ENCODE assay signal across 14 cellular contexts in the genomic region with DNA sequence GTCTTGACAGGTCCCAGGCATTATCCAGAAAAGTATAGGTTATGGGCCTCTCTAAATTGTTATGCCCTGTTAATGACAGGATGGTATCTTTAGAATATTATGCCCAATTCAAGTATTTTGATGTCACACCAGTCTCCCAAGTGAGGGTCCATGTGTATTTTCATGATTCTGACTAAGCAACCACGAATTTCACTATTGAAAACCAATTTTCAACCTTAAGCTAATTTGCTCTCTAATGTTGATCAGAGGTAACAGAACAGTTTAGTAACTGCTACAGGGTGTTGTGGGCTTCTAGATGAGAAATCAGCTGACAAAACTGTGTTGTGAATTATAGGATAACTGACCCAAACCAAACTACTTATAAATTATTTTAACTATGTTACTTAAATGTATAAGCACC. TPM values are rescaled to one million over a fixed set of nuclear protein-coding genes. Genes with fewer than 3 reads are reported as not detected.
A peak's percentile ranks its signal among the peaks of the same experiment; 100 is the strongest.
DNase-seq lines count a peak whose midpoint lies in the region; ATAC-seq and TF ChIP-seq lines count a peak whose summit lies in the region.
"Had no signal": no experiment of that assay in that cellular context is flagged by ENCODE, and none has a peak within 500 bp of the region (broad histone marks: within the 10 kb centered on the region; RNA-seq: fewer than 3 reads in every experiment).

No MANE protein-coding gene starts in this region.

- H3K27me3 ChIP-seq in HAP-1 (ENCODE audit: low read depth) (no peaks in the 10 kb centered on the region), thyroid gland (no peaks in the 10 kb centered on the region)
- H3K27me3 ChIP-seq: BE2C had no signal

- H3K4me1 ChIP-seq in HAP-1 (peaks cover 13% of the 10 kb centered on the region), thyroid gland (no peaks in the 10 kb centered on the region)
- H3K4me1 ChIP-seq: A549, BE2C, Caco-2 had no signal

- no peaks in the 10 kb centered on the region for H3K36me3 ChIP-seq in HAP-1 (replicated peaks)
- no peaks in the 10 kb centered on the region for H3K36me3 ChIP-seq in thyroid gland
- H3K36me3 ChIP-seq: BE2C had no signal

- H3K27ac ChIP-seq in thyroid gland, result no peak overlapping the region
- H3K27ac ChIP-seq: A549, C4-2B, GM23248 had no signal

- DNase-seq in natural killer cell (no peak), T-helper 17 cell (no peak), immature natural killer cell (no peak), HAP-1 (ENCODE audit: low spot score in 2 of 2) (no peak), thyroid gland (no peak)
- no peak for DNase-seq in natural killer cell treated with Interleukin-12 subunit alpha and Interleukin-12 subunit beta and Interleukin-15 and Interleukin-18, amount 100 ng/mL, for 72 hours (ENCODE audit: low spot score)
- DNase-seq: BE2C; Caco-2; CD8-positive, alpha-beta memory T cell; DMS53; GM23248 had no signal

- in situ Hi-C loops in HAP-1 (cut with MboI; ENCODE audit: low sequenced_read_pairs), result no loop called here

- peak overlapping the region; percentile 62 to 73 for H3K27ac Mint-ChIP-seq in natural killer cell
- no peak overlapping the region for H3K27ac Mint-ChIP-seq in natural killer cell treated with Interleukin-12 subunit alpha and Interleukin-12 subunit beta and Interleukin-15 and Interleukin-18, amount 100 ng/mL, for 72 hours
- H3K27ac Mint-ChIP-seq in T-helper 17 cell, result peak overlapping the region; percentile 12
- peak overlapping the region; percentile 22 to 82 (median 78) for H3K27ac Mint-ChIP-seq in immature natural killer cell

- H3K4me3 Mint-ChIP-seq in natural killer cell, result no peak overlapping the region
- no peak overlapping the region for H3K4me3 Mint-ChIP-seq in natural killer cell treated with Interleukin-12 subunit alpha and Interleukin-12 subunit beta and Interleukin-15 and Interleukin-18, amount 100 ng/mL, for 72 hours
- H3K4me3 Mint-ChIP-seq in T-helper 17 cell, result no peak overlapping the region
- H3K4me3 Mint-ChIP-seq in immature natural killer cell, result no peak overlapping the region

- WGBS in thyroid gland, 2 donors, result 79 to 85% methylated on average over 1 of the region's 1 CpG

- peaks cover 32% of the 10 kb centered on the region for H3K36me3 Mint-ChIP-seq in natural killer cell
- peaks cover 19% of the 10 kb centered on the region for H3K36me3 Mint-ChIP-seq in natural killer cell treated with Interleukin-12 subunit alpha and Interleukin-12 subunit beta and Interleukin-15 and Interleukin-18, amount 100 ng/mL, for 72 hours
- H3K36me3 Mint-ChIP-seq in T-helper 17 cell (ENCODE audit: low read depth), result peaks cover 11% of the 10 kb centered on the region
- peaks cover 51 to 85% (median 74%) of the 10 kb centered on the region in 3 donors for H3K36me3 Mint-ChIP-seq in immature natural killer cell

- TF ChIP-seq POLR2A in thyroid gland (IDR thresholded peaks at IDR 0.05), result no peak

- H3K27me3 Mint-ChIP-seq in natural killer cell (ENCODE audit: low read depth in 2 of 2) (no peaks in the 10 kb centered on the region), T-helper 17 cell (no peaks in the 10 kb centered on the region), immature natural killer cell (ENCODE audit: low read depth in 3 of 3) (peaks cover 0 to 5% (median 2%) of the 10 kb centered on the region in 3 donors)
- no peaks in the 10 kb centered on the region for H3K27me3 Mint-ChIP-seq in natural killer cell treated with Interleukin-12 subunit alpha and Interleukin-12 subunit beta and Interleukin-15 and Interleukin-18, amount 100 ng/mL, for 72 hours
- H3K27me3 Mint-ChIP-seq: CD8-positive, alpha-beta memory T cell had no signal

- ATAC-seq in natural killer cell, result no peak
- no peak for ATAC-seq in natural killer cell treated with Interleukin-12 subunit alpha and Interleukin-12 subunit beta and Interleukin-15 and Interleukin-18, amount 100 ng/mL, for 72 hours
- no peak for ATAC-seq in T-helper 17 cell
- ATAC-seq in GM21529 (IDR thresholded peaks at IDR 0.05; ENCODE audit: unreplicated experiment), result no peak
- ATAC-seq: A549 had no signal

- no peaks in the 10 kb centered on the region for H3K9me3 ChIP-seq in T-helper 17 cell (ENCODE audit: control insufficient read depth, low read length, poor library complexity, severe bottlenecking)
- H3K9me3 ChIP-seq in HAP-1, result no peaks in the 10 kb centered on the region
- no peaks in the 10 kb centered on the region for H3K9me3 ChIP-seq in thyroid gland
- H3K9me3 ChIP-seq: A549, BE2C had no signal

- intact Hi-C loops in natural killer cell (cut with micrococcal nuclease) (no loop called here), thyroid gland (cut with DNase I) (no loop called here)

- H3K9me3 Mint-ChIP-seq in natural killer cell, result no peaks in the 10 kb centered on the region
- peaks cover 3% of the 10 kb centered on the region for H3K9me3 Mint-ChIP-seq in natural killer cell treated with Interleukin-12 subunit alpha and Interleukin-12 subunit beta and Interleukin-15 and Interleukin-18, amount 100 ng/mL, for 72 hours
- peaks cover 0 to 4% (median under 1%) of the 10 kb centered on the region in 6 donors for H3K9me3 Mint-ChIP-seq in immature natural killer cell

- H3K4me1 Mint-ChIP-seq in natural killer cell, result peaks cover 50 to 52% of the 10 kb centered on the region in 2 donors
- H3K4me1 Mint-ChIP-seq in natural killer cell treated with Interleukin-12 subunit alpha and Interleukin-12 subunit beta and Interleukin-15 and Interleukin-18, amount 100 ng/mL, for 72 hours (ENCODE audit: low read depth in 2 of 2), result peaks cover 25 to 30% of the 10 kb centered on the region in 2 donors
- H3K4me1 Mint-ChIP-seq in T-helper 17 cell, result peaks cover 11% of the 10 kb centered on the region
- H3K4me1 Mint-ChIP-seq in immature natural killer cell, result peaks cover 54 to 86% of the 10 kb centered on the region in 2 donors

- TF ChIP-seq CTCF in natural killer cell (IDR thresholded peaks at IDR 0.05) (no peak), thyroid gland (IDR thresholded peaks at IDR 0.05) (no peak)

- H3K4me3 ChIP-seq in HAP-1 (no peak overlapping the region), thyroid gland (replicated peaks in 1 of 3) (no peak overlapping the region)
- H3K4me3 ChIP-seq: A549, GM23248 had no signal

RNA-seq across cellular contexts. Expression of a gene that starts 48.6 kb away (rescaled TPM):
- total RNA-seq in natural killer cell (100 to 1,000 TPM; 386 to 519 (median 456) TPM), T-helper 17 cell (100 to 1,000 TPM; 273 to 331 TPM), thyroid gland (10 to 100 TPM; 19.6 to 73.8 (median 53.6) TPM)
- 10 to 100 TPM; 26.8 to 45.5 TPM for total RNA-seq in natural killer cell treated with Interleukin-12 subunit alpha and Interleukin-12 subunit beta and Interleukin-15 and Interleukin-18, amount 100 ng/mL, for 72 hours
- 100 to 1,000 TPM; 125 to 281 (median 189) TPM for polyA plus RNA-seq in immature natural killer cell

Comparison
In these comparisons a context has a peak if more than half of its experiments do, and no peak if none do; other contexts are left out.
1. H3K27ac Mint-ChIP-seq: peak in natural killer cell (2 of 2), T-helper 17 cell (single experiment) and immature natural killer cell (6 of 6); none in natural killer cell treated with Interleukin-12 subunit alpha and Interleukin-12 subunit beta and Interleukin-15 and Interleukin-18, amount 100 ng/mL, for 72 hours (0 of 2).